9 cellular contexts compared by ENCODE assay signal in the genomic region with DNA sequence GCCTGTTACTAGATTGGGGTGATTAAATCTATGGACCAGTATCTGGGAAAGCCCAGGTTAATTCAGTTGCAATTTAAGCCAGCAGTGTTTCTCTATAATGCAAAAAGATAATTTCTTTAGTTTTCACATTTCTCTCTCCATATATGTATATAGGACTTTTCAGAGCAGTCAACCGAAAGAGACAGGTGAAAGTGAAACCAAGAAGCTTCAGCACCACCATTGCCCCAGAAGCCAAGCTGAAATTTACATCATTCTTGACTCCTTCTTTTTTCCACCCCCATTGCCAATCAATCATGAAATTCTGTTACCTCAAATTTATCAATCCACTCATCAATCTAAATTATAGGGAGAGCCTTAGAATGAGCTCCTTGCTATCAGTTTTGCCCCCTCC. TPM values are rescaled to one million over a fixed set of nuclear protein-coding genes. Genes with fewer than 3 reads are reported as not detected.
DNase-seq lines count a peak whose midpoint lies in the region; ATAC-seq and TF ChIP-seq lines count a peak whose summit lies in the region.
"Had no signal": no experiment of that assay in that cellular context is flagged by ENCODE, and none has a peak within 500 bp of the region (broad histone marks: within the 10 kb centered on the region; RNA-seq: fewer than 3 reads in every experiment).

No MANE protein-coding gene starts in this region.

- peaks cover 31% of the 10 kb centered on the region for H3K27me3 ChIP-seq in CD8-positive, alpha-beta memory T cell (ENCODE audit: insufficient read depth, low read length, poor library complexity, severe bottlenecking)
- no peaks in the 10 kb centered on the region for H3K27me3 ChIP-seq in ovary

- CTCF ChIA-PET in CD8-positive, alpha-beta memory T cell (lab: Charles Lee) = no interaction called here

- H3K4me1 Mint-ChIP-seq in CD8-positive, alpha-beta memory T cell = peaks cover 29 to 38% (median 38%) of the 10 kb centered on the region in 3 donors
- H3K4me1 Mint-ChIP-seq in chondrocyte (ENCODE audit: low read depth) = peaks cover 41% of the 10 kb centered on the region

- POLR2A ChIA-PET in CD8-positive, alpha-beta memory T cell (lab: Charles Lee) = no interaction called here

- TF ChIP-seq POLR2A in ovary (IDR thresholded peaks at IDR 0.05) = no peak

- no peak for TF ChIP-seq EP300 in ovary (IDR thresholded peaks at IDR 0.05)

- H3K36me3 Mint-ChIP-seq in CD8-positive, alpha-beta memory T cell = peaks cover 0 to 2% (median 0%) of the 10 kb centered on the region in 3 donors
- H3K36me3 Mint-ChIP-seq in chondrocyte (ENCODE audit: low read depth) = no peaks in the 10 kb centered on the region

- intact Hi-C loops in ovary (cut with DNase I) = no loop called here

- H3K4me3 ChIP-seq in CD8-positive, alpha-beta memory T cell (ENCODE audit: low read length) = peak overlapping the region; percentile 71
- peak overlapping the region; percentile 32 for H3K4me3 ChIP-seq in ovary

- H3K27ac ChIP-seq in CD8-positive, alpha-beta memory T cell (ENCODE audit: low read depth, low read length) = peak overlapping the region; percentile 26
- no peak overlapping the region for H3K27ac ChIP-seq in ovary

- H3K36me3 ChIP-seq in CD8-positive, alpha-beta memory T cell (ENCODE audit: insufficient read depth, low read length) = no peaks in the 10 kb centered on the region
- H3K36me3 ChIP-seq in ovary = no peaks in the 10 kb centered on the region

- H3K27me3 Mint-ChIP-seq in CD8-positive, alpha-beta memory T cell = peaks cover 29 to 35% of the 10 kb centered on the region in 2 donors
- peaks cover 40% of the 10 kb centered on the region for H3K27me3 Mint-ChIP-seq in chondrocyte (ENCODE audit: low read depth)

- TF ChIP-seq CTCF in chondrocyte (IDR thresholded peaks at IDR 0.05) = no peak
- TF ChIP-seq CTCF in ovary (IDR thresholded peaks at IDR 0.05) = no peak

- peak overlapping the region in 5 of 8 donors; percentile 15 to 86 (median 37) for H3K27ac Mint-ChIP-seq in CD8-positive, alpha-beta memory T cell
- no peak overlapping the region for H3K27ac Mint-ChIP-seq in chondrocyte (ENCODE audit: unreplicated experiment)

- WGBS in ovary, 3 donors = 27 to 32% (median 31%) methylated on average over 1 of the region's 1 CpG

- DNase-seq in CD8-positive, alpha-beta memory T cell = peak in 2 of 5 donors; percentile 8 to 11
- DNase-seq in chondrocyte (ENCODE audit: low spot score) (no peak), ovary (no peak), epidermal melanocyte (ENCODE audit: insufficient read length, low spot score) (no peak), AG20443 (ENCODE audit: low spot score) (no peak)

- peaks cover 20% of the 10 kb centered on the region for H3K4me1 ChIP-seq in CD8-positive, alpha-beta memory T cell (ENCODE audit: insufficient read depth, low read length)
- H3K4me1 ChIP-seq in ovary (ENCODE audit: insufficient read depth) = peaks cover 23% of the 10 kb centered on the region

- peak overlapping the region; percentile 86 to 98 (median 93) for H3K4me3 Mint-ChIP-seq in CD8-positive, alpha-beta memory T cell
- peak overlapping the region; percentile 70 for H3K4me3 Mint-ChIP-seq in chondrocyte (ENCODE audit: unreplicated experiment)

- H3K9me3 Mint-ChIP-seq in CD8-positive, alpha-beta memory T cell = no peaks in the 10 kb centered on the region
- no peaks in the 10 kb centered on the region for H3K9me3 Mint-ChIP-seq in chondrocyte (ENCODE audit: low read depth)

- ATAC-seq in GM19452 (IDR thresholded peaks at IDR 0.05; ENCODE audit: unreplicated experiment) = peak; percentile 57
- peak; percentile 55 for ATAC-seq in HG03575 (IDR thresholded peaks at IDR 0.05; ENCODE audit: extremely low read depth, insufficient number of reproducible peaks, low FRiP score, unreplicated experiment)
- no peak for ATAC-seq in GM18520 (IDR thresholded peaks at IDR 0.05; ENCODE audit: unreplicated experiment)

- H3K9me3 ChIP-seq in CD8-positive, alpha-beta memory T cell (ENCODE audit: low read length) = no peaks in the 10 kb centered on the region
- H3K9me3 ChIP-seq in ovary = no peaks in the 10 kb centered on the region

RNA-seq across cellular contexts. Expression of a gene that starts 2.8 kb away (rescaled TPM):
- total RNA-seq in CD8-positive, alpha-beta memory T cell = under 1 TPM; 0.04 to 0.07 TPM
- polyA plus RNA-seq in CD8-positive, alpha-beta memory T cell = not detected
- total RNA-seq in chondrocyte (not detected in 3 replicates), ovary (10 to 100 TPM in 1 of 7 donors, 1 to 10 TPM in 1, under 1 TPM in 5; 0.02 to 13.4 (median 0.24) TPM)
- 1 to 10 TPM in 1 of 2 donors, under 1 TPM in 1; 0.01 to 1.1 TPM for polyA plus RNA-seq in ovary
- total RNA-seq: lung microvascular endothelial cell had no signal
